ENCODE assay signal across 8 cellular contexts in the genomic region with DNA sequence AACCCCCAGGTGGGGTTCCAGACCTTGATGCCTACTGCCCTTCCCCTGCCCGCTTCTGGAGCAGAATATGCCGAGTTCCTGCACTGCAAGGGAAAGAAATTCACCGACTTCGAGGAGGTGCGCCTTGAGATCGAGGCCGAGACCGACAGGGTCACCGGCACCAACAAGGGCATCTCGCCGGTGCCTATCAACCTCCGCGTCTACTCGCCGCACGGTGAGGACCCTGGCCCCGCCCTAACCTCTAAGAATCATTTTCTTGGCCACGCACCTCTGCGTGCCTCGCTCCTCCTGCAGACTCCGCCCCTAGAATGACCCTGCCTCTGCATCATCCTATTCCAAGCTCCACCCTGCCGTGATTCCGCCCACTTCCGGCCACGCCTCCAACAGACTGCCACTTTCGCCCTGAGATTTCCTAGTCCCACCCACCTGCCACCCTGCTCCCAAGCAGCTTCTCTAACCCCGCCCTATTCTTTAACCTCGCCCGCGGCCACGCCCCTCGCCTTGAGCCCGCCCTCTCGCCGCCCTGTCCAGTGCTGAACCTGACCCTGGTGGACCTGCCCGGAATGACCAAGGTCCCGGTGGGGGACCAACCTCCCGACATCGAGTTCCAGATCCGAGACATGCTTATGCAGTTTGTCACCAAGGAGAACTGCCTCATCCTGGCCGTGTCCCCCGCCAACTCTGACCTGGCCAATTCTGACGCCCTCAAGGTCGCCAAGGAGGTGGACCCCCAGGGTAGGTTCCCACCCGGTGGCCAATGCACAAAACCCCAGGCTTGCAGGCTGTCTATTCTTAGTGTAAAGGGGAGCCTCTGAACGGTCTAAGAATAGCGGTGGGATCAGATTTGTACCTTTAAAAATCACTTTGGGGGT. TPM values are rescaled to one million over a fixed set of nuclear protein-coding genes. Genes with fewer than 3 reads are reported as not detected.
DNase-seq lines count a peak whose midpoint lies in the region; ATAC-seq and TF ChIP-seq lines count a peak whose summit lies in the region.

No MANE protein-coding gene starts in this region.

- TF ChIP-seq CTCF in OCI-LY3 (IDR thresholded peaks at IDR 0.05; ENCODE audit: low read depth, low read length), result no peak
- no peak for TF ChIP-seq CTCF in fibroblast of mammary gland (conservative IDR thresholded peaks at IDR 0.05; ENCODE audit: control insufficient read depth, insufficient read depth, low read depth, low read length)

- H2AFZ ChIP-seq in OCI-LY3 (ENCODE audit: low read depth, low read length), result peak overlapping the region; percentile 77

- no peaks in the 10 kb centered on the region for H3K9me3 ChIP-seq in OCI-LY3 (ENCODE audit: insufficient read depth, low read length)
- no peaks in the 10 kb centered on the region for H3K9me3 ChIP-seq in naive thymus-derived CD4-positive, alpha-beta T cell (ENCODE audit: control insufficient read depth in 2 of 3, low read length in 3 of 3)

- no peaks in the 10 kb centered on the region for H3K36me3 ChIP-seq in OCI-LY3 (replicated peaks; ENCODE audit: low read depth, low read length)
- no peaks in the 10 kb centered on the region for H3K36me3 ChIP-seq in naive thymus-derived CD4-positive, alpha-beta T cell (ENCODE audit: control insufficient read depth in 2 of 3, insufficient read depth in 3 of 3, low read length in 3 of 3)

- intact Hi-C loops in naive thymus-derived CD4-positive, alpha-beta T cell (cut with micrococcal nuclease), result loop anchor here (1.0 kb wide), 9 partner anchors 15 to 238 kb away; partner anchors contain the start of genes BBLN (in 2 of the 2), DNM1 (in 2 of the 2), GOLGA2 (in 2 of the 2) and SWI5 (in 2 of the 2)

- H3K4me2 ChIP-seq in OCI-LY3 (ENCODE audit: low read length), result peak overlapping the region; percentile 100

- DNase-seq in activated T-helper 1 cell treated with anti-CD3 and anti-CD28 coated beads, Interleukin-2, amount 50 U/mL, for 16 hours (ENCODE audit: low read depth in 1 of 2, low spot score in 1 of 2), result peak; percentile 78 to 82
- DNase-seq in fibroblast of mammary gland (ENCODE audit: low read depth) (peak; percentile 68), HuH-7 (ENCODE audit: low spot score) (no peak)
- DNase-seq in naive thymus-derived CD4-positive, alpha-beta T cell, result peak; percentile 70 to 93 (median 89)

- H3K27me3 ChIP-seq in OCI-LY3 (ENCODE audit: low read depth, low read length), result no peaks in the 10 kb centered on the region
- no peaks in the 10 kb centered on the region for H3K27me3 ChIP-seq in naive thymus-derived CD4-positive, alpha-beta T cell (ENCODE audit: control insufficient read depth in 2 of 2, insufficient read depth in 2 of 2, low read length in 2 of 2)

- no peaks in the 10 kb centered on the region for H4K20me1 ChIP-seq in OCI-LY3 (ENCODE audit: insufficient read depth, low read length)

- peaks cover 0 to 8% (median 0%) of the 10 kb centered on the region in 5 donors for H3K27me3 Mint-ChIP-seq in naive thymus-derived CD4-positive, alpha-beta T cell
- H3K27me3 Mint-ChIP-seq in stimulated activated memory B cell treated with anti-CD40 and anti-IgM and Interleukin-4, amounts not matched to agents 10 μg/mL and 1 μg/mL and 100 μg/mL, for 72 hours, result peaks cover 14% of the 10 kb centered on the region

- ATAC-seq in GM18873 (IDR thresholded peaks at IDR 0.05; ENCODE audit: low FRiP score, unreplicated experiment) (peak; percentile 81), HG03108 (IDR thresholded peaks at IDR 0.05; ENCODE audit: unreplicated experiment) (peak; percentile 91)
- peak; percentile 98 for ATAC-seq in naive thymus-derived CD4-positive, alpha-beta T cell
- ATAC-seq in stimulated activated memory B cell treated with anti-CD40 and anti-IgM and Interleukin-4, amounts not matched to agents 10 μg/mL and 1 μg/mL and 100 μg/mL, for 72 hours, result peak; percentile 96

- peaks cover 9 to 13% (median 12%) of the 10 kb centered on the region in 7 donors for H3K4me1 Mint-ChIP-seq in naive thymus-derived CD4-positive, alpha-beta T cell
- H3K4me1 Mint-ChIP-seq in stimulated activated memory B cell treated with anti-CD40 and anti-IgM and Interleukin-4, amounts not matched to agents 10 μg/mL and 1 μg/mL and 100 μg/mL, for 72 hours, result peaks cover 13% of the 10 kb centered on the region

- H3K36me3 Mint-ChIP-seq in naive thymus-derived CD4-positive, alpha-beta T cell, result no peaks in the 10 kb centered on the region
- no peaks in the 10 kb centered on the region for H3K36me3 Mint-ChIP-seq in stimulated activated memory B cell treated with anti-CD40 and anti-IgM and Interleukin-4, amounts not matched to agents 10 μg/mL and 1 μg/mL and 100 μg/mL, for 72 hours

- H3K9me3 Mint-ChIP-seq in naive thymus-derived CD4-positive, alpha-beta T cell, result peaks cover 0 to 3% (median 0%) of the 10 kb centered on the region in 11 donors
- H3K9me3 Mint-ChIP-seq in stimulated activated memory B cell treated with anti-CD40 and anti-IgM and Interleukin-4, amounts not matched to agents 10 μg/mL and 1 μg/mL and 100 μg/mL, for 72 hours, result no peaks in the 10 kb centered on the region

- H3K79me2 ChIP-seq in OCI-LY3 (ENCODE audit: low read length), result no peaks in the 10 kb centered on the region

- H3K27ac ChIP-seq in OCI-LY3 (ENCODE audit: low read length), result no peak overlapping the region
- peak overlapping the region; percentile 47 for H3K27ac ChIP-seq in naive thymus-derived CD4-positive, alpha-beta T cell (ENCODE audit: low read depth, low read length)

- H3K4me1 ChIP-seq in OCI-LY3 (ENCODE audit: low read length), result peaks cover 8% of the 10 kb centered on the region
- peaks cover 5 to 7% of the 10 kb centered on the region in 2 donors for H3K4me1 ChIP-seq in naive thymus-derived CD4-positive, alpha-beta T cell (ENCODE audit: control insufficient read depth in 2 of 2, insufficient read depth in 2 of 2, low read length in 2 of 2)

- H3K4me3 Mint-ChIP-seq in naive thymus-derived CD4-positive, alpha-beta T cell, result peak overlapping the region; percentile 80 to 93 (median 83)
- H3K4me3 Mint-ChIP-seq in stimulated activated memory B cell treated with anti-CD40 and anti-IgM and Interleukin-4, amounts not matched to agents 10 μg/mL and 1 μg/mL and 100 μg/mL, for 72 hours, result peak overlapping the region; percentile 71

- peak overlapping the region; percentile 18 to 93 (median 65) for H3K27ac Mint-ChIP-seq in naive thymus-derived CD4-positive, alpha-beta T cell
- H3K27ac Mint-ChIP-seq in stimulated activated memory B cell treated with anti-CD40 and anti-IgM and Interleukin-4, amounts not matched to agents 10 μg/mL and 1 μg/mL and 100 μg/mL, for 72 hours, result peak overlapping the region; percentile 67

- POLR2A ChIA-PET in naive thymus-derived CD4-positive, alpha-beta T cell (lab: Charles Lee), result interaction anchor here (0.5 to 1.3 kb wide), 4 partner anchors 8 to 601 kb away, joined by 3 to 5 read pairs (median 4); partner anchors contain the start of genes GOLGA2 and SWI5

- H3K4me3 ChIP-seq in OCI-LY3 (ENCODE audit: low read length) (peak overlapping the region; percentile 86), fibroblast of mammary gland (ENCODE audit: control insufficient read depth, low read depth, low read length) (no peak overlapping the region)
- H3K4me3 ChIP-seq in naive thymus-derived CD4-positive, alpha-beta T cell (ENCODE audit: low read length), result peak overlapping the region; percentile 62

- peak overlapping the region; percentile 71 for H3K9ac ChIP-seq in OCI-LY3 (ENCODE audit: low read length)

- CTCF ChIA-PET in naive thymus-derived CD4-positive, alpha-beta T cell (lab: Charles Lee), result interaction anchor here (0.6 to 0.8 kb wide), 2 partner anchors 23 to 44 kb away, joined by 3 read pairs; no protein-coding TSS in a partner anchor

RNA-seq across cellular contexts. Expression of gene DNM1, which starts 15.6 kb away (rescaled TPM):
- total RNA-seq in naive thymus-derived CD4-positive, alpha-beta T cell, result 1 to 10 TPM in 2 of 5 experiments, under 1 TPM in 3; 0.24 to 2.0 (median 0.94) TPM
- polyA plus RNA-seq in naive thymus-derived CD4-positive, alpha-beta T cell, result under 1 TPM in 1 of 2 donors, not detected in 1; 0.24 TPM

RNA-seq across cellular contexts. Expression of gene CIZ1, which starts 27.4 kb away (rescaled TPM):
- 100 to 1,000 TPM; 110 to 163 (median 142) TPM for total RNA-seq in naive thymus-derived CD4-positive, alpha-beta T cell
- 10 to 100 TPM; 11.2 to 38.2 TPM for polyA plus RNA-seq in naive thymus-derived CD4-positive, alpha-beta T cell

RNA-seq across cellular contexts. Expression of gene GOLGA2, which starts 57.1 kb away (rescaled TPM):
- 10 to 100 TPM; 56.5 to 76.6 (median 70.6) TPM for total RNA-seq in naive thymus-derived CD4-positive, alpha-beta T cell
- 1 to 10 TPM; 6.0 to 7.4 TPM for polyA plus RNA-seq in naive thymus-derived CD4-positive, alpha-beta T cell

RNA-seq across cellular contexts. Expression of gene SWI5, which starts 57.3 kb away (rescaled TPM):
- 10 to 100 TPM in 2 of 5 experiments, 1 to 10 TPM in 3; 8.7 to 17.4 (median 9.8) TPM for total RNA-seq in naive thymus-derived CD4-positive, alpha-beta T cell
- polyA plus RNA-seq in naive thymus-derived CD4-positive, alpha-beta T cell, result 10 to 100 TPM; 34.6 to 36.6 TPM

RNA-seq across cellular contexts. Expression of gene BBLN, which starts 58.7 kb away (rescaled TPM):
- total RNA-seq in naive thymus-derived CD4-positive, alpha-beta T cell, result 10 to 100 TPM; 42.7 to 87.8 (median 48.0) TPM
- polyA plus RNA-seq in naive thymus-derived CD4-positive, alpha-beta T cell, result 100 to 1,000 TPM in 1 of 2 donors, 10 to 100 TPM in 1; 99.2 to 102 TPM
